Comparison of ENCODE assay signal across 12 cellular contexts in the genomic region with DNA sequence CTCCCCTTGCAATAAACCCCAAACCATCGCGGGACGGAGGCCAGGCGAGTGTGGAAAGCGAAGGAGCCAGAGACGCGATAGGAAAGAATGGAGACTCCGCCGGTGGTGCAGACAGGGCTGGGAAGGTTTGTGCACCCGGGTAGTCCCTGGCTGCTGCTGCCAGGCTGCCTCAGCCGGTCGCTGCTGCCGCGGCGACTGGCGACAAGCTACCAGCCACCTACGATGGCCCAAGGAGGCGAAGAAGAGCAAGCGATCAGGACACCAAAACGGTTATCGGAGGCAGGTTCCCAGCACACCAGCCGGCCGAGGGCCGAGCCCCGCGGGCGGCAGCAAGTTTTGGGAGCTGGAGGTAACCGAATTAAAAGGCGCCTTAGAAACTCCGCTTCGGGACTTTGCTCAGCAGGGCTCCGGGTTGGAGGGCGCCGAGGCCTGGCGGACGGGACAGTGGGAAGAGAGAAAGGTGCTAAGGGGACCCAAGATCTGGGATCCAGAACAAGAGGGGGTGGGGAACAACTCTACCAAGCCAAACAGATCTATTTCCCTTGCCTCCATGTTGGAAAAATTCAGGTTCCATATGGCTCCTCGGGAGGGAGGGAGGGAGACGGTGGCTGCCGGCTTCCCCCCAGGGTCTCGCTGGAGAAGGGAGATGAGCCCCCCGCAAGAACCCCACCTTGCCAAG. TPM values are rescaled to one million over a fixed set of nuclear protein-coding genes. Genes with fewer than 3 reads are reported as not detected.
DNase-seq lines count a peak whose midpoint lies in the region; ATAC-seq and TF ChIP-seq lines count a peak whose summit lies in the region.
"Had no signal": no experiment of that assay in that cellular context is flagged by ENCODE, and none has a peak within 500 bp of the region (broad histone marks: within the 10 kb centered on the region; RNA-seq: fewer than 3 reads in every experiment).

No MANE protein-coding gene starts in this region.

- H3K9me3 ChIP-seq in lung (ENCODE audit: control insufficient read depth in 2 of 2, insufficient read depth in 1 of 2, low read length in 1 of 2) = peaks cover 0 to 3% of the 10 kb centered on the region in 2 donors
- H3K9me3 ChIP-seq in transverse colon = no peaks in the 10 kb centered on the region
- H3K9me3 ChIP-seq: mucosa of descending colon had no signal

- no peak for ATAC-seq in activated T-cell treated with anti-CD3 and anti-CD28 coated beads, Interleukin-2, amount 50 U/mL, for 4 hours
- ATAC-seq in central memory CD8-positive, alpha-beta T cell (replicated peaks; ENCODE audit: extremely low read depth, poor library complexity, severe bottlenecking) = no peak
- ATAC-seq in lung (ENCODE audit: insufficient read depth, low FRiP score) = no peak

- peak overlapping the region; percentile 73 for H3K4me3 Mint-ChIP-seq in activated T-cell treated with anti-CD3 and anti-CD28 coated beads, Interleukin-2, amount 50 U/mL, for 4 hours
- H3K4me3 Mint-ChIP-seq in activated T-cell treated with anti-CD3 and anti-CD28 coated beads, Interleukin-2, amount 50 U/mL, for 24 hours = no peak overlapping the region
- H3K4me3 Mint-ChIP-seq in central memory CD8-positive, alpha-beta T cell = peak overlapping the region; percentile 51

- H3K4me1 ChIP-seq in lung (ENCODE audit: control insufficient read depth in 2 of 2, insufficient read depth in 2 of 2, low read length in 2 of 2) = peaks cover 0 to 2% of the 10 kb centered on the region in 2 donors
- peaks cover 24 to 82% (median 52%) of the 10 kb centered on the region in 4 donors for H3K4me1 ChIP-seq in transverse colon

- H3K9me3 Mint-ChIP-seq in activated T-cell treated with anti-CD3 and anti-CD28 coated beads, Interleukin-2, amount 50 U/mL, for 4 hours = no peaks in the 10 kb centered on the region
- no peaks in the 10 kb centered on the region for H3K9me3 Mint-ChIP-seq in activated T-cell treated with anti-CD3 and anti-CD28 coated beads, Interleukin-2, amount 50 U/mL, for 24 hours
- no peaks in the 10 kb centered on the region for H3K9me3 Mint-ChIP-seq in central memory CD8-positive, alpha-beta T cell
- H3K9me3 Mint-ChIP-seq: CD4-positive, CD25-positive, alpha-beta regulatory T cell had no signal

- no peak for DNase-seq in activated T-cell treated with anti-CD3 and anti-CD28 coated beads, Interleukin-2, amount 50 U/mL, for 4 hours
- DNase-seq in activated T-cell treated with anti-CD3 and anti-CD28 coated beads, Interleukin-2, amount 50 U/mL, for 24 hours = no peak
- DNase-seq in central memory CD8-positive, alpha-beta T cell (ENCODE audit: low spot score in 2 of 2) = no peak
- DNase-seq in lung (ENCODE audit: low spot score) (no peak), transverse colon (no peak), SKM-1 treated with dmso at 0.1 percent for 144 hours (lab: John Stamatoyannopoulos, UW; ENCODE audit: unreplicated experiment) (no peak), NCI-H510A (lab: John Stamatoyannopoulos, UW) (no peak), DMS53 treated with DMSO at 0.1 percent for 48 hours (lab: John Stamatoyannopoulos, UW; ENCODE audit: unreplicated experiment) (no peak)
- DNase-seq: activated gamma-delta T cell treated with Interleukin-2 at 50 U/mL for 16 hours, mucosa of descending colon had no signal

- no peaks in the 10 kb centered on the region for H3K27me3 ChIP-seq in lung (ENCODE audit: control insufficient read depth, insufficient read depth)
- H3K27me3 ChIP-seq in transverse colon = no peaks in the 10 kb centered on the region

- H3K4me3 ChIP-seq in lung = peak overlapping the region; percentile 33
- peak overlapping the region; percentile 8 to 54 (median 23) for H3K4me3 ChIP-seq in transverse colon
- H3K4me3 ChIP-seq: mucosa of descending colon had no signal

- H3K36me3 ChIP-seq in lung (ENCODE audit: control insufficient read depth in 2 of 2, insufficient read depth in 2 of 2, low read length in 2 of 2) (no peaks in the 10 kb centered on the region), transverse colon (no peaks in the 10 kb centered on the region)

- in situ Hi-C loops in transverse colon (cut with MboI; ENCODE audit: low pct_ligation_motif_present in 1 of 4, low pct_unique_long_range_greater_than_20kb in 1 of 4, low sequenced_read_pairs in 3 of 4) = no loop called here

- no peak for TF ChIP-seq POLR2A in transverse colon (IDR thresholded peaks at IDR 0.05)

- H3K4me1 Mint-ChIP-seq in activated T-cell treated with anti-CD3 and anti-CD28 coated beads, Interleukin-2, amount 50 U/mL, for 4 hours (ENCODE audit: low read depth) = peaks cover 10% of the 10 kb centered on the region
- peaks cover 7% of the 10 kb centered on the region for H3K4me1 Mint-ChIP-seq in activated T-cell treated with anti-CD3 and anti-CD28 coated beads, Interleukin-2, amount 50 U/mL, for 24 hours (ENCODE audit: low read depth)
- H3K4me1 Mint-ChIP-seq in central memory CD8-positive, alpha-beta T cell = peaks cover 8% of the 10 kb centered on the region

- TF ChIP-seq EP300 in transverse colon (IDR thresholded peaks at IDR 0.05; ENCODE audit: low read depth) = no peak

- peaks cover 24% of the 10 kb centered on the region for H3K27me3 Mint-ChIP-seq in activated T-cell treated with anti-CD3 and anti-CD28 coated beads, Interleukin-2, amount 50 U/mL, for 4 hours (ENCODE audit: low read depth)
- peaks cover 42% of the 10 kb centered on the region for H3K27me3 Mint-ChIP-seq in activated T-cell treated with anti-CD3 and anti-CD28 coated beads, Interleukin-2, amount 50 U/mL, for 24 hours
- H3K27me3 Mint-ChIP-seq in central memory CD8-positive, alpha-beta T cell = no peaks in the 10 kb centered on the region

- H3K27ac ChIP-seq in lung (ENCODE audit: low read depth in 1 of 2, low read length in 1 of 2) = peak overlapping the region in 1 of 2 donors; percentile 70
- peak overlapping the region; percentile 89 to 95 (median 94) for H3K27ac ChIP-seq in transverse colon

- WGBS in lung, 2 donors = 50 to 64% methylated on average over 41 of the region's 41 CpGs
- WGBS in transverse colon (ENCODE audit: low coverage in 1 of 2), 2 donors = 70 to 73% methylated on average over 18 to 41 of the region's 41 CpGs

- TF ChIP-seq CTCF in lung (IDR thresholded peaks at IDR 0.05; ENCODE audit: control extremely low read depth, extremely low read depth) (no peak), transverse colon (IDR thresholded peaks at IDR 0.05) (no peak)

- H3K36me3 Mint-ChIP-seq in activated T-cell treated with anti-CD3 and anti-CD28 coated beads, Interleukin-2, amount 50 U/mL, for 4 hours (ENCODE audit: insufficient read depth) = no peaks in the 10 kb centered on the region
- H3K36me3 Mint-ChIP-seq in activated T-cell treated with anti-CD3 and anti-CD28 coated beads, Interleukin-2, amount 50 U/mL, for 24 hours (ENCODE audit: low read depth) = no peaks in the 10 kb centered on the region
- peaks cover 9% of the 10 kb centered on the region for H3K36me3 Mint-ChIP-seq in central memory CD8-positive, alpha-beta T cell (ENCODE audit: insufficient read depth)

- no peak overlapping the region for H3K27ac Mint-ChIP-seq in activated T-cell treated with anti-CD3 and anti-CD28 coated beads, Interleukin-2, amount 50 U/mL, for 24 hours
- no peak overlapping the region for H3K27ac Mint-ChIP-seq in central memory CD8-positive, alpha-beta T cell (ENCODE audit: low read depth)

- intact Hi-C loops in transverse colon (cut with DNase I; ENCODE audit: low total_unique reads) = no loop called here

RNA-seq across cellular contexts. Expression of a gene that starts 9.6 kb away (rescaled TPM):
- 10 to 100 TPM; 12.9 to 21.3 (median 12.9) TPM for total RNA-seq in activated T-cell treated with anti-CD3 and anti-CD28 coated beads, Interleukin-2, amount 50 U/mL, for 4 hours
- total RNA-seq in lung (10 to 100 TPM in 1 of 2 donors, 1 to 10 TPM in 1; 6.7 to 13.9 TPM), transverse colon (10 to 100 TPM in 3 of 4 donors, not detected in 1; 13.5 to 93.9 (median 13.8) TPM)
- 1 to 10 TPM; 4.1 to 7.8 TPM for polyA plus RNA-seq in lung

RNA-seq across cellular contexts. Expression of a gene that starts 23.6 kb away (rescaled TPM):
- 1 to 10 TPM in 2 of 3 donors, under 1 TPM in 1; 0.94 to 1.6 (median 1.4) TPM for total RNA-seq in activated T-cell treated with anti-CD3 and anti-CD28 coated beads, Interleukin-2, amount 50 U/mL, for 4 hours
- total RNA-seq in lung (1 to 10 TPM; 3.5 to 6.7 TPM), transverse colon (1 to 10 TPM in 3 of 4 donors, not detected in 1; 1.9 to 4.8 (median 2.0) TPM)
- 1 to 10 TPM; 1.4 to 1.7 TPM for polyA plus RNA-seq in lung

RNA-seq across cellular contexts. Expression of a gene that starts 23.7 kb away (rescaled TPM):
- total RNA-seq in activated T-cell treated with anti-CD3 and anti-CD28 coated beads, Interleukin-2, amount 50 U/mL, for 4 hours = not detected
- total RNA-seq in lung (not detected), transverse colon (not detected)
- not detected for polyA plus RNA-seq in lung
- total RNA-seq: CD4-positive, CD25-positive, alpha-beta regulatory T cell; HT1080; mucosa of descending colon had no signal
- polyA plus RNA-seq: CD4-positive, CD25-positive, alpha-beta regulatory T cell had no signal

RNA-seq across cellular contexts. Expression of a gene that starts 35.5 kb away (rescaled TPM):
- total RNA-seq in activated T-cell treated with anti-CD3 and anti-CD28 coated beads, Interleukin-2, amount 50 U/mL, for 4 hours = 1 to 10 TPM in 1 of 3 donors, under 1 TPM in 2; 0.50 to 1.0 (median 0.81) TPM
- 10 to 100 TPM in 1 of 2 donors, 1 to 10 TPM in 1; 8.6 to 21.1 TPM for total RNA-seq in lung
- polyA plus RNA-seq in lung = 1 to 10 TPM; 1.9 to 4.9 TPM
- total RNA-seq in transverse colon = 10 to 100 TPM; 25.7 to 57.1 (median 34.9) TPM

RNA-seq across cellular contexts. Expression of a gene that starts 39.0 kb away (rescaled TPM):
- under 1 TPM in 1 of 3 donors, not detected in 2; 0.08 TPM for total RNA-seq in activated T-cell treated with anti-CD3 and anti-CD28 coated beads, Interleukin-2, amount 50 U/mL, for 4 hours
- total RNA-seq in lung (1 to 10 TPM; 2.6 to 2.9 TPM), transverse colon (10 to 100 TPM; 10.5 to 35.4 (median 18.7) TPM)
- 1 to 10 TPM; 1.8 TPM for polyA plus RNA-seq in lung
- total RNA-seq: CD4-positive, CD25-positive, alpha-beta regulatory T cell had no signal
- polyA plus RNA-seq: CD4-positive, CD25-positive, alpha-beta regulatory T cell had no signal
